Comparison of ENCODE assay signal across 26 cellular contexts in the genomic region with DNA sequence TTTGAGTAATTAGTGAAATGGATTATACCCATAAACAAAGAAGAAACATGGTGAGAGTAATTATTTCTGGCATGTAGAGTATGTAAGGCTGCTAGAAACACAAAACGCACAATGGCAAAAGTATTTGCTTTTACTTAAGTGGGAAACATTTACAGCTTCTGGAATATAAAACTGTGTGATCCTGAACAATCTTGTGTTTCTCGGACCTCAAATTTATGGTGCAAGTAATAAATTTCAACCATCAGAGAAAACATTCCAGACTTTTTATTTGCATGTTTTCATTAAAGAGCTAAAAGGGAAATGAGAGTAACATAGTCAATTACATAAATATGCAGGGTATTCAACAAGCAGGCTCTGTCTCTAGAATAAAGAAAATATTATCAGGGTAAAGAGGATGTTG. TPM values are rescaled to one million over a fixed set of nuclear protein-coding genes. Genes with fewer than 3 reads are reported as not detected.
A peak's percentile ranks its signal among the peaks of the same experiment; 100 is the strongest.
DNase-seq lines count a peak whose midpoint lies in the region; ATAC-seq and TF ChIP-seq lines count a peak whose summit lies in the region.
"Had no signal": no experiment of that assay in that cellular context is flagged by ENCODE, and none has a peak within 500 bp of the region (broad histone marks: within the 10 kb centered on the region; RNA-seq: fewer than 3 reads in every experiment).

No MANE protein-coding gene starts in this region.

- DNase-seq in AG09309 (ENCODE audit: low read depth) (peak; percentile 55), GM04504 (ENCODE audit: low read depth) (peak; percentile 53), cardiac fibroblast (ENCODE audit: low read depth in 2 of 2) (peak; percentile 18 to 24), osteoblast (ENCODE audit: insufficient read length, low spot score, missing footprints) (no peak), retina (no peak)
- DNase-seq in activated T-cell treated with anti-CD3 and anti-CD28 coated beads, Interleukin-2, amount 50 U/mL, for 4 hours: no peak
- DNase-seq in stimulated activated CD4-positive, alpha-beta T cell treated with anti-CD3 and anti-CD28 coated beads, Interleukin-12 subunit alpha, Interleukin-12 subunit beta, amount 100 ng/mL, for 4 hours: no peak
- no peak for DNase-seq in effector CD8-positive, alpha-beta T cell (lab: John Stamatoyannopoulos, UW)
- DNase-seq: activated B cell treated with CpG ODN at 0.5 μM for 24 hours; activated CD4-positive, alpha-beta T cell treated with anti-CD3 and anti-CD28 coated beads, Interleukin-2, amount 50 U/mL, for 48 hours; activated CD8-positive, alpha-beta memory T cell treated with anti-CD3 and anti-CD28 coated beads, Interleukin-2, amount 50 U/mL, for 4 hours; body of pancreas; DMS 273 treated with DMSO at 0.1 percent for 48 hours; kidney; lower lobe of right lung; NCI-H1417 treated with DMSO at 0.1 percent for 48 hours; NCI-H446; OCI-M1; Right ventricle myocardium superior; stimulated activated CD4-positive, alpha-beta T cell treated with anti-CD3 and anti-CD28 coated beads, Interleukin-2, amount 100 ng/mL, for 24 hours; SW 1271 had no signal

- H3K4me2 ChIP-seq in osteoblast (ENCODE audit: insufficient read depth, low read length): peak overlapping the region; percentile 55

- no peak overlapping the region for H3K4me3 ChIP-seq in AG09309 (ENCODE audit: control insufficient read depth, low read depth, low read length)
- no peak overlapping the region for H3K4me3 ChIP-seq in cardiac fibroblast (replicated peaks in 1 of 2; ENCODE audit: low read depth in 2 of 2, low read length in 2 of 2)
- no peak overlapping the region for H3K4me3 ChIP-seq in osteoblast (ENCODE audit: insufficient read depth, low read length)
- H3K4me3 ChIP-seq: body of pancreas, lower lobe of right lung, skin epidermis had no signal

- no peaks in the 10 kb centered on the region for H3K9me3 Mint-ChIP-seq in activated T-cell treated with anti-CD3 and anti-CD28 coated beads, Interleukin-2, amount 50 U/mL, for 4 hours
- H3K9me3 Mint-ChIP-seq: activated B cell treated with CpG ODN at 0.5 μM for 24 hours; activated T-helper 17 cell treated with anti-CD3 and anti-CD28 coated beads, Interleukin-2, amount 50 U/mL, for 72 hours had no signal

- no peaks in the 10 kb centered on the region for H3K79me2 ChIP-seq in osteoblast (ENCODE audit: insufficient read depth, low read length)

- H3K4me1 Mint-ChIP-seq in activated T-cell treated with anti-CD3 and anti-CD28 coated beads, Interleukin-2, amount 50 U/mL, for 4 hours (ENCODE audit: low read depth): no peaks in the 10 kb centered on the region
- H3K4me1 Mint-ChIP-seq: activated B cell treated with CpG ODN at 0.5 μM for 24 hours; activated T-helper 17 cell treated with anti-CD3 and anti-CD28 coated beads, Interleukin-2, amount 50 U/mL, for 72 hours had no signal

- H3K36me3 ChIP-seq in osteoblast (ENCODE audit: insufficient read depth, low read length): no peaks in the 10 kb centered on the region
- H3K36me3 ChIP-seq: lower lobe of right lung had no signal

- no peak overlapping the region for H2AFZ ChIP-seq in osteoblast (ENCODE audit: low read length)

- H3K4me3 Mint-ChIP-seq in activated T-cell treated with anti-CD3 and anti-CD28 coated beads, Interleukin-2, amount 50 U/mL, for 4 hours: no peak overlapping the region
- H3K4me3 Mint-ChIP-seq: activated B cell treated with CpG ODN at 0.5 μM for 24 hours; activated naive CD8-positive, alpha-beta T cell; activated T-helper 17 cell treated with anti-CD3 and anti-CD28 coated beads, Interleukin-2, amount 50 U/mL, for 72 hours had no signal

- no peaks in the 10 kb centered on the region for H4K20me1 ChIP-seq in osteoblast (ENCODE audit: insufficient read depth, low read length)

- no peaks in the 10 kb centered on the region for H3K9me3 ChIP-seq in osteoblast (ENCODE audit: low read depth, low read length)
- H3K9me3 ChIP-seq: body of pancreas, lower lobe of right lung had no signal

- no peak for ATAC-seq in activated T-cell treated with anti-CD3 and anti-CD28 coated beads, Interleukin-2, amount 50 U/mL, for 4 hours
- ATAC-seq: activated T-helper 17 cell treated with anti-CD3 and anti-CD28 coated beads, Interleukin-2, amount 50 U/mL, for 72 hours; body of pancreas; lower lobe of right lung had no signal

- TF ChIP-seq CTCF in AG09309 (IDR thresholded peaks at IDR 0.05; ENCODE audit: control insufficient read depth, insufficient read depth, low read depth, low read length, missing control alignments) (no peak), cardiac fibroblast (IDR thresholded peaks at IDR 0.05; ENCODE audit: low read depth, low read length) (no peak), osteoblast (IDR thresholded peaks at IDR 0.05; ENCODE audit: extremely low read depth, low read depth, low read length) (no peak)

- H3K27ac ChIP-seq in osteoblast (ENCODE audit: low read depth, low read length): peak overlapping the region; percentile 58
- H3K27ac ChIP-seq: body of pancreas, lower lobe of right lung, skin epidermis had no signal

- H3K27me3 Mint-ChIP-seq in activated T-cell treated with anti-CD3 and anti-CD28 coated beads, Interleukin-2, amount 50 U/mL, for 4 hours (ENCODE audit: low read depth): no peaks in the 10 kb centered on the region
- H3K27me3 Mint-ChIP-seq: activated naive CD8-positive, alpha-beta T cell; activated T-helper 17 cell treated with anti-CD3 and anti-CD28 coated beads, Interleukin-2, amount 50 U/mL, for 72 hours; progenitor cell of endocrine pancreas had no signal

- H3K27me3 ChIP-seq in osteoblast (ENCODE audit: insufficient read depth, low read length): no peaks in the 10 kb centered on the region
- H3K27me3 ChIP-seq: body of pancreas had no signal

- peaks cover 37% of the 10 kb centered on the region for H3K4me1 ChIP-seq in osteoblast (ENCODE audit: insufficient read depth, low read length)
- H3K4me1 ChIP-seq: body of pancreas, lower lobe of right lung had no signal

- H3K36me3 Mint-ChIP-seq in activated T-cell treated with anti-CD3 and anti-CD28 coated beads, Interleukin-2, amount 50 U/mL, for 4 hours (ENCODE audit: insufficient read depth): no peaks in the 10 kb centered on the region
- H3K36me3 Mint-ChIP-seq: activated naive CD8-positive, alpha-beta T cell had no signal

RNA-seq across cellular contexts. Expression of a gene that starts 17.2 kb away (rescaled TPM):
- total RNA-seq in osteoblast: 30.4 and 36.2 TPM in 2 replicates
- not detected for total RNA-seq in activated T-cell treated with anti-CD3 and anti-CD28 coated beads, Interleukin-2, amount 50 U/mL, for 4 hours
- total RNA-seq: activated T-helper 17 cell treated with anti-CD3 and anti-CD28 coated beads, Interleukin-2, amount 50 U/mL, for 72 hours; G401; progenitor cell of endocrine pancreas had no signal

Comparison
In these comparisons a context has a peak if more than half of its experiments do, and no peak if none do; other contexts are left out.
1. DNase-seq: peak in AG09309 (single experiment), GM04504 (single experiment) and cardiac fibroblast (2 of 2); none in osteoblast (single experiment), activated T-cell treated with anti-CD3 and anti-CD28 coated beads, Interleukin-2, amount 50 U/mL, for 4 hours (single experiment), stimulated activated CD4-positive, alpha-beta T cell treated with anti-CD3 and anti-CD28 coated beads, Interleukin-12 subunit alpha, Interleukin-12 subunit beta, amount 100 ng/mL, for 4 hours (single experiment), effector CD8-positive, alpha-beta T cell (single experiment) and retina (single experiment).
2. RNA of a gene that starts 17.2 kb away (total RNA-seq): 30.4 to 36.2 TPM in osteoblast; not detected in activated T-cell treated with anti-CD3 and anti-CD28 coated beads, Interleukin-2, amount 50 U/mL, for 4 hours; every median in the first group is over 10 times any median in the second.